15 cellular contexts compared by ENCODE assay signal in the genomic region with DNA sequence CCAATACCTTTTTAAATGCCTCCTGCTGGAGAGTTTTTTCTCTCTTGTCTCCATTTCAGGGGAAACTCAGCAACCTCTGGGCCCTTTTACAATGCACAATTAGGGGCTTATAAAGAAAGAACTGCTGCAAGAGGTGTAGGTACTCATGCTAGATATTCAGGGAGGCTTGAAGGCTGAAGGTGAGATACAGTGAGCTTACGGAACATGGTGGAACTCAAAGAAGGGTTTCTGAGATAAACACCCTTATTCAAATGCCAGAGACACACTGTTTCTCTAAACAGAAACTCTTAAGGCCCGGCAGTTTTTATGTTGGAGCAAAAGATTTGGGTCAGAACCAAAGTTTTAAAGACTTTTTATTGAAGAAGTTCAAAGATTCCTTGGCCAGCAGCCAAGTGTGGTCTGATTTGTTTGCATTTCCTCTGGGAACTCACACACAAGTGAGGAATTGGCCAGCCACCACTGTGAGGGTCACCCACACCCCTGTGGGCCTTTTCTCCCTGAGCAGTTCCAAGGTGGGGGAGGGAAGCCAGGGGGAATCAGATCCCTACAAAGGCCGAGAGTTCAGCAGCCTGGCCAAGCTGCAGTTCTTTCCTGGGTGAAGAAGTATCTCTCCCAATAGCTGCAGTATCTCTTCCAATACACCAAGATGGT. TPM values are rescaled to one million over a fixed set of nuclear protein-coding genes. Genes with fewer than 3 reads are reported as not detected.
DNase-seq lines count a peak whose midpoint lies in the region; ATAC-seq, FAIRE-seq and TF ChIP-seq lines count a peak whose summit lies in the region.
"Had no signal": no experiment of that assay in that cellular context is flagged by ENCODE, and none has a peak within 500 bp of the region (broad histone marks: within the 10 kb centered on the region; RNA-seq: fewer than 3 reads in every experiment).

No MANE protein-coding gene starts in this region.

- peak in 6 of 7 donors; percentile 34 to 73 (median 46) for DNase-seq in adrenal gland
- peak; percentile 6 for DNase-seq in glomerular visceral epithelial cell (ENCODE audit: extremely low spot score)
- DNase-seq in pancreas = peak in 4 of 6 donors; percentile 29 to 40 (median 36)
- DNase-seq in T-cell = no peak
- no peak for DNase-seq in lower lobe of right lung
- no peak for DNase-seq in dedifferentiated amniotic fluid mesenchymal stem cell (ENCODE audit: extremely low spot score)
- no peak for DNase-seq in epidermal melanocyte (ENCODE audit: insufficient read length, low spot score)
- DNase-seq: activated CD4-positive, alpha-beta T cell treated with anti-CD3 and anti-CD28 coated beads, Interleukin-2, amount 50 U/mL, for 48 hours; central memory CD4-positive, alpha-beta T cell; NCI-H2227 treated with DMSO at 0.1 percent for 48 hours; stimulated activated CD4-positive, alpha-beta T cell treated with anti-CD3 and anti-CD28 coated beads, Interleukin-2, amount 100 ng/mL, for 24 hours; T-helper 17 cell had no signal

- TF ChIP-seq POLR2A in adrenal gland (IDR thresholded peaks at IDR 0.05) = no peak

- no peak for FAIRE-seq in pancreas (lab: Jason Lieb, UNC)

- no peak overlapping the region for H3K27ac Mint-ChIP-seq in T-cell
- H3K27ac Mint-ChIP-seq: stimulated activated effector memory CD8-positive, alpha-beta T cell treated with anti-CD3 and anti-CD28 coated beads, Interleukin-12 subunit alpha, Interleukin-12 subunit beta, amount 100 ng/mL, for 72 hours; T-helper 17 cell had no signal

- H3K4me1 ChIP-seq in adrenal gland (replicated peaks in 1 of 2) (peaks cover 0 to 8% of the 10 kb centered on the region in 2 donors), pancreas (peaks cover 9 to 14% (median 10%) of the 10 kb centered on the region in 3 donors), lower lobe of right lung (peaks cover 26% of the 10 kb centered on the region)

- H3K9me3 ChIP-seq in adrenal gland (replicated peaks in 1 of 3) = no peaks in the 10 kb centered on the region
- H3K9me3 ChIP-seq in pancreas = no peaks in the 10 kb centered on the region
- H3K9me3 ChIP-seq in lower lobe of right lung = no peaks in the 10 kb centered on the region

- ATAC-seq in pancreas (peak in 3 of 4 donors; percentile 53 to 84 (median 71)), T-cell (replicated peaks in 1 of 4) (no peak), lower lobe of right lung (no peak)
- ATAC-seq: Panc1; stimulated activated effector memory CD8-positive, alpha-beta T cell treated with anti-CD3 and anti-CD28 coated beads, Interleukin-12 subunit alpha, Interleukin-12 subunit beta, amount 100 ng/mL, for 72 hours; T-helper 17 cell had no signal

- TF ChIP-seq CTCF in C4-2B (conservative IDR thresholded peaks at IDR 0.05) (no peak), adrenal gland (IDR thresholded peaks at IDR 0.05) (no peak), pancreas (IDR thresholded peaks at IDR 0.05) (no peak), lower lobe of right lung (IDR thresholded peaks at IDR 0.05) (no peak)

- peaks cover 3 to 8% of the 10 kb centered on the region in 2 donors for H3K27me3 Mint-ChIP-seq in T-cell

- H3K27me3 ChIP-seq in adrenal gland (no peaks in the 10 kb centered on the region), pancreas (no peaks in the 10 kb centered on the region), lower lobe of right lung (ENCODE audit: low read depth) (no peaks in the 10 kb centered on the region)

- H3K4me1 Mint-ChIP-seq in T-cell = no peaks in the 10 kb centered on the region
- H3K4me1 Mint-ChIP-seq: stimulated activated effector memory CD8-positive, alpha-beta T cell treated with anti-CD3 and anti-CD28 coated beads, Interleukin-12 subunit alpha, Interleukin-12 subunit beta, amount 100 ng/mL, for 72 hours had no signal

- no peaks in the 10 kb centered on the region for H3K36me3 Mint-ChIP-seq in T-cell
- H3K36me3 Mint-ChIP-seq: stimulated activated effector memory CD8-positive, alpha-beta T cell treated with anti-CD3 and anti-CD28 coated beads, Interleukin-12 subunit alpha, Interleukin-12 subunit beta, amount 100 ng/mL, for 72 hours had no signal

- WGBS in adrenal gland, 4 donors = 47 to 63% (median 52%) methylated on average over 3 of the region's 3 CpGs
- WGBS in pancreas, 2 donors = 19% methylated on average over 3 of the region's 3 CpGs

- no peaks in the 10 kb centered on the region for H3K36me3 ChIP-seq in adrenal gland (replicated peaks in 1 of 2)
- H3K36me3 ChIP-seq in pancreas = no peaks in the 10 kb centered on the region
- no peaks in the 10 kb centered on the region for H3K36me3 ChIP-seq in lower lobe of right lung

- no peak overlapping the region for H3K4me3 Mint-ChIP-seq in T-cell
- H3K4me3 Mint-ChIP-seq: stimulated activated effector memory CD8-positive, alpha-beta T cell treated with anti-CD3 and anti-CD28 coated beads, Interleukin-12 subunit alpha, Interleukin-12 subunit beta, amount 100 ng/mL, for 72 hours; T-helper 17 cell had no signal

- CTCF ChIA-PET in T-cell (lab: Charles Lee) = no interaction called here

- peak overlapping the region; percentile 39; the same call in 1 of the 2 replicates for H3K27ac ChIP-seq in C4-2B
- peak overlapping the region in 1 of 5 donors; percentile 3 for H3K27ac ChIP-seq in adrenal gland
- H3K27ac ChIP-seq in pancreas = peak overlapping the region in 1 of 4 donors; percentile 8
- H3K27ac ChIP-seq in lower lobe of right lung = no peak overlapping the region

- POLR2A ChIA-PET in T-cell (lab: Charles Lee) = no interaction called here

- H3K4me3 ChIP-seq in adrenal gland = no peak overlapping the region
- H3K4me3 ChIP-seq in pancreas = no peak overlapping the region
- no peak overlapping the region for H3K4me3 ChIP-seq in lower lobe of right lung

- intact Hi-C loops in adrenal gland (cut with DNase I) (no loop called here), pancreas (cut with DNase I) (no loop called here), lower lobe of right lung (cut with DNase I) (no loop called here)

- H3K9me3 Mint-ChIP-seq in T-cell = no peaks in the 10 kb centered on the region
- H3K9me3 Mint-ChIP-seq: stimulated activated effector memory CD8-positive, alpha-beta T cell treated with anti-CD3 and anti-CD28 coated beads, Interleukin-12 subunit alpha, Interleukin-12 subunit beta, amount 100 ng/mL, for 72 hours had no signal

RNA-seq across cellular contexts. Expression of gene TNFAIP8L3, which starts 47.8 kb away (rescaled TPM):
- total RNA-seq in adrenal gland (1 to 10 TPM; 1.1 to 4.5 (median 3.7) TPM), pancreas (1 to 10 TPM in 2 of 6 donors, under 1 TPM in 4; 0.09 to 1.8 (median 0.70) TPM), T-cell (not detected), lower lobe of right lung (10.4 TPM)
- polyA plus RNA-seq in adrenal gland (1 to 10 TPM; 1.4 to 4.1 (median 2.0) TPM), pancreas (under 1 TPM; 0.68 to 0.87 TPM)
- total RNA-seq: T-helper 17 cell had no signal

Comparison
In these comparisons a context has a peak if more than half of its experiments do, and no peak if none do; other contexts are left out.
1. DNase-seq: peak in adrenal gland (6 of 7), glomerular visceral epithelial cell (single experiment) and pancreas (4 of 6); none in T-cell (0 of 34), lower lobe of right lung (single experiment), dedifferentiated amniotic fluid mesenchymal stem cell (single experiment) and epidermal melanocyte (single experiment).
2. ATAC-seq: peak in pancreas (3 of 4); none in T-cell (0 of 4) and lower lobe of right lung (0 of 2).